Comparison of ENCODE assay signal across 6 cellular contexts in the genomic region with DNA sequence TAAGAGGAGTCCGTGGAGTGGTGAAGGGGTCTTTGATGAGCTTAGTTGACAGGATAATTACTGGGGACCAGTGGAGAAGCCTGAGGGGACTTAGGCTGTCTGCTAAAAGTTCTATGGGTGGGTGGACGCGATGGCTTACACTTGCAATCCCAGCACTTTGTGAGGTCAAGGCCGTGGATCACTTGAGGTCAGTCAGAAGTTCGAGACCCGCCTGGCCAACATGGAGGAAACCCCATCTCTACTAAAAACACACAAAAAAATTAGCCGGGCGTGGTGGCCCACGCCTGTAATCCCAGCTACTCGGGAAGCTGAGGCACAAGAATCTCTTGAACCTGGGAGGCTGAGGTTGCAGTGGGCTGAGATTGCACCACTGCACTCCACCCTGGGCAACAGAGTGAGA. TPM values are rescaled to one million over a fixed set of nuclear protein-coding genes. Genes with fewer than 3 reads are reported as not detected.
DNase-seq lines count a peak whose midpoint lies in the region; ATAC-seq and TF ChIP-seq lines count a peak whose summit lies in the region.
"Not testable (repeated sequence)": the region's sequence is repeated elsewhere in the genome, so short reads cannot be mapped to it uniquely, and the experiment has no call there.

No MANE protein-coding gene starts in this region.

- H2BK12ac ChIP-seq in neuronal stem cell (ENCODE audit: low read length): not testable (repeated sequence)

- not testable (repeated sequence) for H4K8ac ChIP-seq in neuronal stem cell (ENCODE audit: low read depth, low read length)

- ATAC-seq in GM23338: not testable (repeated sequence)

- H3K27ac ChIP-seq in GM23338 (ENCODE audit: low read depth); neuronal stem cell (replicated peaks; ENCODE audit: low read length): not testable (repeated sequence)
- H3K27ac ChIP-seq in left ventricle myocardium inferior (replicated peaks) (peak overlapping the region; percentile 93), tibial artery (peak overlapping the region; percentile 86 to 94)

- H3K4me3 Mint-ChIP-seq in GM23338 (peak overlapping the region; percentile 91; the same call in 1 of the 3 replicates), brain (peak overlapping the region; percentile 88 to 97 (median 89))
- H3K4me3 Mint-ChIP-seq in T-helper 2 cell treated with Interferon-gamma antibody and Interleukin-4, amounts not matched to agents 5 μg/mL and 100 μg/mL, for 36 hours: peak overlapping the region; percentile 91

- peaks cover 11% of the 10 kb centered on the region for H3K36me3 Mint-ChIP-seq in GM23338 (ENCODE audit: low read depth)
- peaks cover 11% of the 10 kb centered on the region for H3K36me3 Mint-ChIP-seq in T-helper 2 cell treated with Interferon-gamma antibody and Interleukin-4, amounts not matched to agents 5 μg/mL and 100 μg/mL, for 36 hours (ENCODE audit: low read depth)
- not testable (repeated sequence) for H3K36me3 Mint-ChIP-seq in brain

- no CpG with 5 or more reads among the region's 10 CpGs for WGBS in neuronal stem cell (ENCODE audit: extremely low coverage in 2 of 2, insufficient read length in 2 of 2, insufficient replicate concordance in 1 of 2), 2 donors

- H3K36me3 ChIP-seq in GM23338 (ENCODE audit: insufficient read depth): not testable (repeated sequence)
- peaks cover 20% of the 10 kb centered on the region for H3K36me3 ChIP-seq in left ventricle myocardium inferior
- peaks cover 19 to 36% of the 10 kb centered on the region in 2 donors for H3K36me3 ChIP-seq in neuronal stem cell (replicated peaks in 1 of 2; ENCODE audit: control insufficient read depth in 2 of 2, insufficient read depth in 2 of 2, low read length in 2 of 2)
- peaks cover 0 to 21% (median 21%) of the 10 kb centered on the region in 3 donors for H3K36me3 ChIP-seq in tibial artery

- peaks cover 29% of the 10 kb centered on the region for H3K4me1 Mint-ChIP-seq in GM23338
- peaks cover 30% of the 10 kb centered on the region for H3K4me1 Mint-ChIP-seq in T-helper 2 cell treated with Interferon-gamma antibody and Interleukin-4, amounts not matched to agents 5 μg/mL and 100 μg/mL, for 36 hours (ENCODE audit: low read depth)
- peaks cover 54% of the 10 kb centered on the region for H3K4me1 Mint-ChIP-seq in brain

- H3K4me1 ChIP-seq in GM23338 (ENCODE audit: insufficient read depth) (peaks cover 31% of the 10 kb centered on the region), left ventricle myocardium inferior (peaks cover 84% of the 10 kb centered on the region), tibial artery (peaks cover 3 to 65% (median 49%) of the 10 kb centered on the region in 4 donors)
- H3K4me1 ChIP-seq in neuronal stem cell (ENCODE audit: control insufficient read depth in 2 of 2, insufficient read depth in 1 of 2, low read depth in 1 of 2, low read length in 2 of 2): not testable (repeated sequence)

- peaks cover 24% of the 10 kb centered on the region for H3K79me2 ChIP-seq in GM23338 (replicated peaks; ENCODE audit: insufficient read depth)

- DNase-seq in GM23338 (ENCODE audit: low spot score); T-helper 2 cell treated with Interferon-gamma antibody and Interleukin-4, amounts not matched to agents 5 μg/mL and 100 μg/mL, for 36 hours (ENCODE audit: low spot score); left ventricle myocardium inferior; neuronal stem cell (ENCODE audit: low spot score): not testable (repeated sequence)
- peak in 1 of 2 donors; percentile 30 for DNase-seq in tibial artery

- not testable (repeated sequence) for H3K23ac ChIP-seq in neuronal stem cell (ENCODE audit: low read depth, low read length, poor library complexity)

- H3K27ac Mint-ChIP-seq in GM23338: 0 out of 2 replicates have a peak overlapping the region, but pooled peaks have one; percentile 67
- H3K27ac Mint-ChIP-seq in T-helper 2 cell treated with Interferon-gamma antibody and Interleukin-4, amounts not matched to agents 5 μg/mL and 100 μg/mL, for 36 hours: peak overlapping the region; percentile 84
- peak overlapping the region; percentile 93 to 100 (median 99) for H3K27ac Mint-ChIP-seq in brain

- H3K18ac ChIP-seq in neuronal stem cell (ENCODE audit: low read length): not testable (repeated sequence)

- H3K4me3 ChIP-seq in GM23338 (peak overlapping the region; percentile 50; the same call in 1 of the 2 replicates), left ventricle myocardium inferior (peak overlapping the region; percentile 88)
- not testable (repeated sequence) for H3K4me3 ChIP-seq in neuronal stem cell (ENCODE audit: low read length in 2 of 2); tibial artery

- H3K27me3 Mint-ChIP-seq in GM23338 (ENCODE audit: insufficient read depth, low read depth, poor library complexity): peaks cover 18% of the 10 kb centered on the region
- H3K27me3 Mint-ChIP-seq in T-helper 2 cell treated with Interferon-gamma antibody and Interleukin-4, amounts not matched to agents 5 μg/mL and 100 μg/mL, for 36 hours (ENCODE audit: low read depth); brain: not testable (repeated sequence)

- H4K20me1 ChIP-seq in GM23338 (replicated peaks; ENCODE audit: insufficient read depth): peaks cover 16% of the 10 kb centered on the region; the same call in 1 of the 2 replicates

- H3K4ac ChIP-seq in neuronal stem cell (ENCODE audit: low read length): not testable (repeated sequence)

- not testable (repeated sequence) for H2BK5ac ChIP-seq in neuronal stem cell (ENCODE audit: low read length)

- H3K9me2 ChIP-seq in GM23338 (ENCODE audit: insufficient read depth): not testable (repeated sequence)

- intact Hi-C loops in left ventricle myocardium inferior (cut with micrococcal nuclease); tibial artery (cut with DNase I; ENCODE audit: low total_unique reads): not testable (repeated sequence)

- not testable (repeated sequence) for H2BK120ac ChIP-seq in neuronal stem cell (ENCODE audit: low read depth, low read length)

- H3F3A ChIP-seq in GM23338 (replicated peaks; ENCODE audit: low read depth): peaks cover 18% of the 10 kb centered on the region

- H2AFZ ChIP-seq in GM23338: not testable (repeated sequence)
- peak overlapping the region; percentile 71 for H2AFZ ChIP-seq in neuronal stem cell (ENCODE audit: low read length)

- H3K9me3 Mint-ChIP-seq in GM23338; T-helper 2 cell treated with Interferon-gamma antibody and Interleukin-4, amounts not matched to agents 5 μg/mL and 100 μg/mL, for 36 hours; brain: not testable (repeated sequence)

- H3K9me3 ChIP-seq in left ventricle myocardium inferior (replicated peaks); neuronal stem cell (replicated peaks in 1 of 2; ENCODE audit: control insufficient read depth in 2 of 2, insufficient read depth in 1 of 2, low read depth in 1 of 2, low read length in 2 of 2); tibial artery: not testable (repeated sequence)

- 0 out of 2 replicates have a peak overlapping the region, but pooled peaks have one; percentile 3 for H3K4me2 ChIP-seq in GM23338
- not testable (repeated sequence) for H3K4me2 ChIP-seq in neuronal stem cell (ENCODE audit: insufficient read depth, low read length, poor library complexity, severe bottlenecking)

- H3K79me1 ChIP-seq in neuronal stem cell (ENCODE audit: low read depth, low read length): peaks cover 20% of the 10 kb centered on the region

- not testable (repeated sequence) for H4K91ac ChIP-seq in neuronal stem cell (ENCODE audit: low read depth, low read length, poor library complexity)

- not testable (repeated sequence) for H3K9ac ChIP-seq in neuronal stem cell (ENCODE audit: low read depth, low read length, poor library complexity)

- H2AK5ac ChIP-seq in neuronal stem cell (ENCODE audit: low read depth, low read length): not testable (repeated sequence)

- not testable (repeated sequence) for H2BK15ac ChIP-seq in neuronal stem cell (ENCODE audit: low read length)

- not testable (repeated sequence) for H3K27me3 ChIP-seq in GM23338 (ENCODE audit: insufficient read depth); left ventricle myocardium inferior (ENCODE audit: low read depth); neuronal stem cell (ENCODE audit: control insufficient read depth in 3 of 3, insufficient read depth in 3 of 3, low read depth in 1 of 3, low read length in 3 of 3); tibial artery

- not testable (repeated sequence) for TF ChIP-seq CTCF in GM23338 (conservative IDR thresholded peaks at IDR 0.05; ENCODE audit: low read depth in 2 of 2); brain (conservative IDR thresholded peaks at IDR 0.05); left ventricle myocardium inferior (IDR thresholded peaks at IDR 0.05; ENCODE audit: borderline replicate concordance); tibial artery (IDR thresholded peaks at IDR 0.05)

- not testable (repeated sequence) for H3K14ac ChIP-seq in neuronal stem cell (ENCODE audit: low read length)

RNA-seq across cellular contexts. Expression of a gene that starts 2.8 kb away (rescaled TPM):
- 40.7 and 47.0 TPM in 2 replicates for total RNA-seq in GM23338 (2014; rRNA removed; shearing (Covaris generic))
- 17.7 and 19.2 TPM in 2 replicates for polyA plus RNA-seq in GM23338 (2016; fragmentation: Nextera tagmentation; extraction: Ambion mirVana)
- 159 TPM for polyA plus RNA-seq in brain (ENCODE audit: insufficient read depth, low read depth, low replicate concordance)
- total RNA-seq in left ventricle myocardium inferior: 37.6 TPM
- polyA plus RNA-seq in neuronal stem cell (2013, experiment 1 of 2): 67.3 TPM
- polyA plus RNA-seq in neuronal stem cell (2013, experiment 2 of 2): 64.6 TPM

RNA-seq across cellular contexts. Expression of a gene that starts 9.7 kb away (rescaled TPM):
- total RNA-seq in GM23338 (2014; rRNA removed; shearing (Covaris generic)): 49.0 and 49.4 TPM in 2 replicates
- polyA plus RNA-seq in GM23338 (2016; fragmentation: Nextera tagmentation; extraction: Ambion mirVana) (29.4 and 30.4 TPM in 2 replicates), brain (ENCODE audit: insufficient read depth, low read depth, low replicate concordance) (30.1 TPM)
- 33.5 TPM for total RNA-seq in left ventricle myocardium inferior
- polyA plus RNA-seq in neuronal stem cell (2013, experiment 1 of 2): 77.7 TPM
- 78.0 TPM for polyA plus RNA-seq in neuronal stem cell (2013, experiment 2 of 2)

RNA-seq across cellular contexts. Expression of a gene that starts 23.8 kb away (rescaled TPM):
- 31.8 and 42.0 TPM in 2 replicates for total RNA-seq in GM23338 (2014; rRNA removed; shearing (Covaris generic))
- polyA plus RNA-seq in GM23338 (2016; fragmentation: Nextera tagmentation; extraction: Ambion mirVana) (13.2 and 13.9 TPM in 2 replicates), brain (ENCODE audit: insufficient read depth, low read depth, low replicate concordance) (77.9 TPM)
- total RNA-seq in left ventricle myocardium inferior: 33.3 TPM
- 38.5 TPM for polyA plus RNA-seq in neuronal stem cell (2013, experiment 1 of 2)
- 37.8 TPM for polyA plus RNA-seq in neuronal stem cell (2013, experiment 2 of 2)

RNA-seq across cellular contexts. Expression of a gene that starts 25.1 kb away (rescaled TPM):
- total RNA-seq in GM23338 (2014; rRNA removed; shearing (Covaris generic)): 12.7 and 13.3 TPM in 2 replicates
- polyA plus RNA-seq in GM23338 (2016; fragmentation: Nextera tagmentation; extraction: Ambion mirVana): 4.7 and 5.8 TPM in 2 replicates
- 6.3 TPM for polyA plus RNA-seq in brain (ENCODE audit: insufficient read depth, low read depth, low replicate concordance)
- 5.9 TPM for total RNA-seq in left ventricle myocardium inferior
- 5.4 TPM for polyA plus RNA-seq in neuronal stem cell (2013, experiment 1 of 2)
- polyA plus RNA-seq in neuronal stem cell (2013, experiment 2 of 2): 5.2 TPM

RNA-seq across cellular contexts. Expression of a gene that starts 27.8 kb away (rescaled TPM):
- 59.4 and 63.0 TPM in 2 replicates for total RNA-seq in GM23338 (2014; rRNA removed; shearing (Covaris generic))
- 23.4 and 25.6 TPM in 2 replicates for polyA plus RNA-seq in GM23338 (2016; fragmentation: Nextera tagmentation; extraction: Ambion mirVana)
- 63.1 TPM for polyA plus RNA-seq in brain (ENCODE audit: insufficient read depth, low read depth, low replicate concordance)
- total RNA-seq in left ventricle myocardium inferior: 15.8 TPM
- polyA plus RNA-seq in neuronal stem cell (2013, experiment 1 of 2): 29.2 TPM
- 27.6 TPM for polyA plus RNA-seq in neuronal stem cell (2013, experiment 2 of 2)
